9 cellular contexts compared by ENCODE assay signal in genomic region chr6:80132942-80133517, GRCh38. TPM values are rescaled to one million over a fixed set of nuclear protein-coding genes. Genes with fewer than 3 reads are reported as not detected.
DNase-seq lines count a peak whose midpoint lies in the region; ATAC-seq, FAIRE-seq and TF ChIP-seq lines count a peak whose summit lies in the region.
"Had no signal": no experiment of that assay in that cellular context is flagged by ENCODE, and none has a peak within 500 bp of the region (broad histone marks: within the 10 kb centered on the region; RNA-seq: fewer than 3 reads in every experiment).

No MANE protein-coding gene starts in this region.

- no TSS peak for BruUV-seq in PC-9 (replicated peaks; lab: Mats Ljungman, UMichigan)

- H2AFZ ChIP-seq in PC-9 = no peak overlapping the region

- H3K79me2 ChIP-seq in PC-9 (ENCODE audit: low read depth) = no peaks in the 10 kb centered on the region

- H3K36me3 ChIP-seq in PC-9 (ENCODE audit: low read depth) (no peaks in the 10 kb centered on the region), bronchial epithelial cell (ENCODE audit: control insufficient read depth, insufficient read depth, low read length) (no peaks in the 10 kb centered on the region)

- FAIRE-seq in bronchial epithelial cell (lab: Jason Lieb, UNC) = no peak

- H3K27me3 ChIP-seq in PC-9 (ENCODE audit: insufficient read depth, low read depth) (no peaks in the 10 kb centered on the region), bronchial epithelial cell (ENCODE audit: control insufficient read depth, insufficient read depth, low read length) (no peaks in the 10 kb centered on the region)

- no peaks in the 10 kb centered on the region for H3K9me3 ChIP-seq in PC-9 (ENCODE audit: insufficient read depth, low read depth)

- H4K20me1 ChIP-seq in PC-9 (ENCODE audit: insufficient read depth) = no peaks in the 10 kb centered on the region

- no peak overlapping the region for H3K4me2 ChIP-seq in PC-9
- H3K4me2 ChIP-seq: KMS-11 had no signal

- no peak overlapping the region for H3K4me3 ChIP-seq in Jurkat, Clone E6-1 (ENCODE audit: low read length)
- no peak overlapping the region for H3K4me3 ChIP-seq in PC-9
- no peak overlapping the region for H3K4me3 ChIP-seq in bronchial epithelial cell (ENCODE audit: low read depth, low read length)

- H3F3A ChIP-seq in PC-9 (ENCODE audit: insufficient read depth, low read depth) = peaks cover 8% of the 10 kb centered on the region; the same call in 1 of the 2 replicates

- no peaks in the 10 kb centered on the region for H3K9me2 ChIP-seq in PC-9 (ENCODE audit: insufficient read depth)

- no peak overlapping the region for H3K27ac ChIP-seq in PC-9
- H3K27ac ChIP-seq: KMS-11 had no signal

- TF ChIP-seq CTCF in PC-9 (conservative IDR thresholded peaks at IDR 0.05) (peak; percentile 31; the same call in 1 of the 2 replicates), bronchial epithelial cell (IDR thresholded peaks at IDR 0.05; ENCODE audit: insufficient read depth, low read length, severe bottlenecking) (peak; percentile 58)

- CTCF ChIA-PET in PC-9 (lab: Charles Lee) = no interaction called here

- POLR2A ChIA-PET in PC-9 (lab: Charles Lee; ENCODE audit: unreplicated experiment) = no interaction called here

- H3K4me1 ChIP-seq in PC-9 (replicated peaks; ENCODE audit: insufficient read depth) = peaks cover 9% of the 10 kb centered on the region

- in situ Hi-C loops in Caki2 (cut with HindIII; ENCODE audit: low pct_unique_long_range_greater_than_20kb, low sequenced_read_pairs) = no loop called here

- DNase-seq in Caki2 (ENCODE audit: low read depth) (peak; percentile 28), PC-9 (peak in 1 of 2 experiments; percentile 15), bronchial epithelial cell (ENCODE audit: low read depth) (peak; percentile 62), left colon (peak; percentile 73 to 87)
- DNase-seq in Jurkat, Clone E6-1 (ENCODE audit: low read depth, low spot score) = peak; percentile 65
- DNase-seq in stimulated activated CD4-positive, alpha-beta T cell treated with anti-CD3 and anti-CD28 coated beads, TNF-alpha, amount 100 ng/mL, for 48 hours (ENCODE audit: low read depth in 3 of 3) = peak; percentile 0 to 25 (median 3)

- intact Hi-C loops in PC-9 (cut with micrococcal nuclease; ENCODE audit: unreplicated experiment) (loop anchor here (10.0 kb wide), 1 partner anchor 1622 kb away; the partner anchor contains the start of gene TENT5A), left colon (cut with DNase I, micrococcal nuclease) (loop anchor here in 1 of 2 donors (10.0 kb wide), 1 partner anchor 1622 kb away; the partner anchor contains the start of gene TENT5A)

- peak; percentile 92 for ATAC-seq in left colon
- ATAC-seq in GM21360 (IDR thresholded peaks at IDR 0.05; ENCODE audit: unreplicated experiment) = no peak
- no peak for ATAC-seq in GM19467 (IDR thresholded peaks at IDR 0.05; ENCODE audit: unreplicated experiment)

RNA-seq across cellular contexts. Expression of gene BCKDHB, which starts 26.6 kb away (rescaled TPM):
- total RNA-seq in Caki2 (2014; rRNA removed; shearing (Covaris generic); ENCODE audit: low replicate concordance) = 5.3 and 13.9 TPM in 2 replicates
- polyA plus RNA-seq in Jurkat, Clone E6-1 (2012; ENCODE audit: insufficient read depth, insufficient read length) = 21.2 TPM
- total RNA-seq in PC-9 (2021) (29.7 and 41.5 TPM in 2 replicates), bronchial epithelial cell (9.1 and 15.0 TPM in 2 replicates), left colon (10 to 100 TPM; 46.8 to 48.6 TPM)
